Comparison of ENCODE assay signal across 1 cellular context in genomic region chr1:15584489-15585363, GRCh38.
TF ChIP-seq lines count a peak whose summit lies in the region.

Gene AGMAT (minus strand): TSS chr1:15585051. CDS start chr1:15584967, 84 bp downstream.

TF ChIP-seq in WTC11, 78 proteins besides CTCF, POLR2A, EP300 and RAD21 (continued from another document):
- TF ChIP-seq, protein P1, sequence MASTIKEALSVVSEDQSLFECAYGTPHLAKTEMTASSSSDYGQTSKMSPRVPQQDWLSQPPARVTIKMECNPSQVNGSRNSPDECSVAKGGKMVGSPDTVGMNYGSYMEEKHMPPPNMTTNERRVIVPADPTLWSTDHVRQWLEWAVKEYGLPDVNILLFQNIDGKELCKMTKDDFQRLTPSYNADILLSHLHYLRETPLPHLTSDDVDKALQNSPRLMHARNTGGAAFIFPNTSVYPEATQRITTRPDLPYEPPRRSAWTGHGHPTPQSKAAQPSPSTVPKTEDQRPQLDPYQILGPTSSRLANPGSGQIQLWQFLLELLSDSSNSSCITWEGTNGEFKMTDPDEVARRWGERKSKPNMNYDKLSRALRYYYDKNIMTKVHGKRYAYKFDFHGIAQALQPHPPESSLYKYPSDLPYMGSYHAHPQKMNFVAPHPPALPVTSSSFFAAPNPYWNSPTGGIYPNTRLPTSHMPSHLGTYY (CRISPR knock-in tag; IDR thresholded peaks at IDR 0.05): no peak
- TF ChIP-seq RELA (CRISPR knock-in tag; IDR thresholded peaks at IDR 0.05; ENCODE audit: borderline replicate concordance) (no peak), TCF7 (CRISPR knock-in tag; IDR thresholded peaks at IDR 0.05; ENCODE audit: low read depth) (peak; percentile 31; the same call in 1 of the 2 replicates), ETV6 (CRISPR knock-in tag; IDR thresholded peaks at IDR 0.05) (no peak), GABPB1 (CRISPR knock-in tag; IDR thresholded peaks at IDR 0.05) (peak; percentile 58), FOXP4 (CRISPR knock-in tag; IDR thresholded peaks at IDR 0.05) (peak; percentile 45; the same call in 1 of the 2 replicates), NFATC4 (CRISPR knock-in tag; IDR thresholded peaks at IDR 0.05) (no peak)
- TF ChIP-seq, protein P2, sequence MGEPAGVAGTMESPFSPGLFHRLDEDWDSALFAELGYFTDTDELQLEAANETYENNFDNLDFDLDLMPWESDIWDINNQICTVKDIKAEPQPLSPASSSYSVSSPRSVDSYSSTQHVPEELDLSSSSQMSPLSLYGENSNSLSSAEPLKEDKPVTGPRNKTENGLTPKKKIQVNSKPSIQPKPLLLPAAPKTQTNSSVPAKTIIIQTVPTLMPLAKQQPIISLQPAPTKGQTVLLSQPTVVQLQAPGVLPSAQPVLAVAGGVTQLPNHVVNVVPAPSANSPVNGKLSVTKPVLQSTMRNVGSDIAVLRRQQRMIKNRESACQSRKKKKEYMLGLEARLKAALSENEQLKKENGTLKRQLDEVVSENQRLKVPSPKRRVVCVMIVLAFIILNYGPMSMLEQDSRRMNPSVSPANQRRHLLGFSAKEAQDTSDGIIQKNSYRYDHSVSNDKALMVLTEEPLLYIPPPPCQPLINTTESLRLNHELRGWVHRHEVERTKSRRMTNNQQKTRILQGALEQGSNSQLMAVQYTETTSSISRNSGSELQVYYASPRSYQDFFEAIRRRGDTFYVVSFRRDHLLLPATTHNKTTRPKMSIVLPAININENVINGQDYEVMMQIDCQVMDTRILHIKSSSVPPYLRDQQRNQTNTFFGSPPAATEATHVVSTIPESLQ (CRISPR knock-in tag; IDR thresholded peaks at IDR 0.05): no peak
